16 cellular contexts compared by ENCODE assay signal in genomic region chr2:191657977-191658376, GRCh38. TPM values are rescaled to one million over a fixed set of nuclear protein-coding genes. Genes with fewer than 3 reads are reported as not detected.
A peak's percentile ranks its signal among the peaks of the same experiment; 100 is the strongest.
DNase-seq lines count a peak whose midpoint lies in the region; ATAC-seq and TF ChIP-seq lines count a peak whose summit lies in the region.
"Had no signal": no experiment of that assay in that cellular context is flagged by ENCODE, and none has a peak within 500 bp of the region (broad histone marks: within the 10 kb centered on the region; RNA-seq: fewer than 3 reads in every experiment).

No MANE protein-coding gene starts in this region.

- peaks cover 8 to 16% of the 10 kb centered on the region in 2 donors for H3K4me1 Mint-ChIP-seq in stimulated activated naive B cell treated with anti-CD40 and anti-IgM and Interleukin-4, amounts not matched to agents 10 μg/mL and 1 μg/mL and 100 μg/mL, for 72 hours
- H3K4me1 Mint-ChIP-seq: activated B cell treated with CpG ODN at 0.5 μM for 24 hours had no signal

- ATAC-seq in omental fat pad (ENCODE audit: low FRiP score) = peak; percentile 22
- no peak for ATAC-seq in stimulated activated naive B cell treated with anti-CD40 and anti-IgM and Interleukin-4, amounts not matched to agents 10 μg/mL and 1 μg/mL and 100 μg/mL, for 72 hours (replicated peaks)
- no peak for ATAC-seq in HG03460 (IDR thresholded peaks at IDR 0.05; ENCODE audit: unreplicated experiment)
- ATAC-seq: GM12878 had no signal

- H3K36me3 ChIP-seq in MG63 = no peaks in the 10 kb centered on the region

- TF ChIP-seq CTCF in epithelial cell of esophagus (IDR thresholded peaks at IDR 0.05; ENCODE audit: insufficient read depth, low read depth, low read length, missing control alignments) (no peak), omental fat pad (IDR thresholded peaks at IDR 0.05) (no peak)

- DNase-seq in EL (peak; percentile 69), MG63 (peak; percentile 55), epithelial cell of esophagus (ENCODE audit: low read depth) (peak; percentile 82), omental fat pad (ENCODE audit: low spot score) (no peak), NCI-H345 (lab: John Stamatoyannopoulos, UW) (no peak), RKO (ENCODE audit: low spot score) (no peak)
- no peak for DNase-seq in stimulated activated naive B cell treated with anti-CD40 and anti-IgM and Interleukin-4, amounts not matched to agents 10 μg/mL and 1 μg/mL and 100 μg/mL, for 72 hours
- DNase-seq: activated B cell treated with CpG ODN at 0.5 μM for 24 hours; caudate nucleus; CD4-positive, CD25-positive, alpha-beta regulatory T cell; KG1; kidney glomerular epithelial cell; NCI-H1417 treated with DMSO at 0.1 percent for 48 hours had no signal

- H3K27me3 ChIP-seq in MG63 = no peaks in the 10 kb centered on the region

- no peak overlapping the region for H3K27ac Mint-ChIP-seq in stimulated activated naive B cell treated with anti-CD40 and anti-IgM and Interleukin-4, amounts not matched to agents 10 μg/mL and 1 μg/mL and 100 μg/mL, for 72 hours
- H3K27ac Mint-ChIP-seq: activated B cell treated with CpG ODN at 0.5 μM for 24 hours; activated naive CD4-positive, alpha-beta T cell treated with anti-CD3 and anti-CD28 coated beads, Interleukin-2, amount 50 U/mL, for 24 hours; CD4-positive, CD25-positive, alpha-beta regulatory T cell had no signal

- H3K4me3 ChIP-seq in MG63 (no peak overlapping the region), epithelial cell of esophagus (ENCODE audit: low read length) (no peak overlapping the region)
- H3K4me3 ChIP-seq: GM12878 had no signal

- H3K36me3 Mint-ChIP-seq in stimulated activated naive B cell treated with anti-CD40 and anti-IgM and Interleukin-4, amounts not matched to agents 10 μg/mL and 1 μg/mL and 100 μg/mL, for 72 hours = no peaks in the 10 kb centered on the region
- H3K36me3 Mint-ChIP-seq: activated naive CD4-positive, alpha-beta T cell treated with anti-CD3 and anti-CD28 coated beads, Interleukin-2, amount 50 U/mL, for 24 hours; CD4-positive, CD25-positive, alpha-beta regulatory T cell had no signal

- peaks cover 0 to 3% of the 10 kb centered on the region in 2 donors for H3K9me3 Mint-ChIP-seq in stimulated activated naive B cell treated with anti-CD40 and anti-IgM and Interleukin-4, amounts not matched to agents 10 μg/mL and 1 μg/mL and 100 μg/mL, for 72 hours
- H3K9me3 Mint-ChIP-seq: activated B cell treated with CpG ODN at 0.5 μM for 24 hours; activated naive CD4-positive, alpha-beta T cell treated with anti-CD3 and anti-CD28 coated beads, Interleukin-2, amount 50 U/mL, for 24 hours had no signal

- H3K27me3 Mint-ChIP-seq in stimulated activated naive B cell treated with anti-CD40 and anti-IgM and Interleukin-4, amounts not matched to agents 10 μg/mL and 1 μg/mL and 100 μg/mL, for 72 hours = no peaks in the 10 kb centered on the region
- H3K27me3 Mint-ChIP-seq: activated B cell treated with CpG ODN at 0.5 μM for 24 hours; activated naive CD4-positive, alpha-beta T cell treated with anti-CD3 and anti-CD28 coated beads, Interleukin-2, amount 50 U/mL, for 24 hours; CD4-positive, CD25-positive, alpha-beta regulatory T cell had no signal

- H3K4me3 Mint-ChIP-seq in stimulated activated naive B cell treated with anti-CD40 and anti-IgM and Interleukin-4, amounts not matched to agents 10 μg/mL and 1 μg/mL and 100 μg/mL, for 72 hours = no peak overlapping the region
- H3K4me3 Mint-ChIP-seq: activated B cell treated with CpG ODN at 0.5 μM for 24 hours; activated naive CD4-positive, alpha-beta T cell treated with anti-CD3 and anti-CD28 coated beads, Interleukin-2, amount 50 U/mL, for 24 hours; CD4-positive, CD25-positive, alpha-beta regulatory T cell had no signal

- no peaks in the 10 kb centered on the region for H3K9me3 ChIP-seq in MG63

RNA-seq across cellular contexts. Expression of gene NABP1, which starts 20.0 kb away (rescaled TPM):
- 15.8 and 24.1 TPM in 2 replicates for total RNA-seq in MG63 (2014; rRNA removed; shearing (Covaris generic); ENCODE audit: low replicate concordance)
- total RNA-seq in omental fat pad = 100 to 1,000 TPM in 2 of 4 donors, 10 to 100 TPM in 2; 58.3 to 318 (median 104) TPM

Comparison
In these comparisons a context has a peak if more than half of its experiments do, and no peak if none do; other contexts are left out.
1. DNase-seq: peak in EL (single experiment), MG63 (single experiment) and epithelial cell of esophagus (single experiment); none in omental fat pad (single experiment), NCI-H345 (single experiment), stimulated activated naive B cell treated with anti-CD40 and anti-IgM and Interleukin-4, amounts not matched to agents 10 μg/mL and 1 μg/mL and 100 μg/mL, for 72 hours (single experiment) and RKO (single experiment).